ENCODE assay signal across 1 cellular context in genomic region chr6:136792066-136792944, GRCh38.
TF ChIP-seq lines count a peak whose summit lies in the region.

TSS of gene MAP3K5 (minus strand) at chr6:136792477. CDS start at chr6:136792157, 320 bp downstream.

TF ChIP-seq in K562, 482 proteins besides CTCF, POLR2A, EP300 and RAD21 (continued from another document and continues in another):
- TF ChIP-seq ZNF639 (CRISPR knock-in tag; conservative IDR thresholded peaks at IDR 0.05 in 1 of 2, IDR thresholded peaks at IDR 0.05 in 1 of 2) (peak in 1 of 2 experiments; percentile 86; a peak in 2 of 4 replicates), EP400 (IDR thresholded peaks at IDR 0.05) (peak; percentile 92), HIVEP1 (CRISPR knock-in tag; IDR thresholded peaks at IDR 0.05) (no peak), MCM3 (IDR thresholded peaks at IDR 0.05) (no peak), ZSCAN32 (CRISPR knock-in tag; IDR thresholded peaks at IDR 0.05) (no peak), CCAR2 (IDR thresholded peaks at IDR 0.05; ENCODE audit: low read depth, low read length) (no peak), ZNF347 (CRISPR knock-in tag; IDR thresholded peaks at IDR 0.05; ENCODE audit: low read depth) (no peak), HDAC8 (tag; IDR thresholded peaks at IDR 0.05) (no peak), ZNF449 (CRISPR knock-in tag; IDR thresholded peaks at IDR 0.05) (no peak), HDAC3 (IDR thresholded peaks at IDR 0.05; ENCODE audit: borderline replicate concordance, partially characterized antibody) (no peak), NR4A1 (CRISPR knock-in tag; IDR thresholded peaks at IDR 0.05) (no peak), NR4A1 (tag; IDR thresholded peaks at IDR 0.05) (no peak; the same call in 1 of the 2 replicates), U2AF2 (optimal IDR thresholded peaks at IDR 0.05; ENCODE audit: low read depth, low read length) (no peak), LARP7 (IDR thresholded peaks at IDR 0.05) (peak; percentile 86; the same call in 1 of the 2 replicates), NEUROD1 (IDR thresholded peaks at IDR 0.05; ENCODE audit: borderline replicate concordance, low read depth, low read length, partially characterized antibody) (no peak), POLR3A (IDR thresholded peaks at IDR 0.05; ENCODE audit: borderline replicate concordance, extremely low read depth, insufficient read depth, insufficient read length) (no peak), BHLHE40 (IDR thresholded peaks at IDR 0.05; ENCODE audit: low read length) (no peak), E2F4 (CRISPR knock-in tag; IDR thresholded peaks at IDR 0.05; ENCODE audit: low read depth) (no peak), RBM22 (IDR thresholded peaks at IDR 0.05; ENCODE audit: low read depth, low read length, poor library complexity, severe bottlenecking) (no peak), ZNF79 (CRISPR knock-in tag; IDR thresholded peaks at IDR 0.05; ENCODE audit: low read depth) (0 out of 2 replicates have a peak, but pooled peaks have one; percentile 43), NRF1 (conservative IDR thresholded peaks at IDR 0.05 in 1 of 2, IDR thresholded peaks at IDR 0.05 in 1 of 2) (peak; percentile 76 to 79; a peak in 3 of 4 replicates), AFF4 (CRISPR knock-in tag; IDR thresholded peaks at IDR 0.05) (no peak; the same call in 1 of the 2 replicates), KDM5B (IDR thresholded peaks at IDR 0.05; ENCODE audit: insufficient replicate concordance, low read depth, low read length) (peak; percentile 47), NR2F6 (CRISPR knock-in tag; IDR thresholded peaks at IDR 0.05) (no peak), SMAD1 (IDR thresholded peaks at IDR 0.05; ENCODE audit: low read depth, low read length, partially characterized antibody) (peak; percentile 32), PCBP1 (IDR thresholded peaks at IDR 0.05; ENCODE audit: low read depth, low read length, poor library complexity, severe bottlenecking) (peak; percentile 91), FOXO4 (CRISPR knock-in tag; IDR thresholded peaks at IDR 0.05) (no peak), ZNF398 (CRISPR knock-in tag; IDR thresholded peaks at IDR 0.05) (no peak), GTF2E2 (tag; IDR thresholded peaks at IDR 0.05) (peak; percentile 82; the same call in 1 of the 2 replicates), ADNP (tag; IDR thresholded peaks at IDR 0.05) (no peak), ATF6 (CRISPR knock-in tag; IDR thresholded peaks at IDR 0.05) (no peak; the same call in 1 of the 2 replicates), CXXC5 (CRISPR knock-in tag; IDR thresholded peaks at IDR 0.05) (peak; percentile 98), TGIF2 (CRISPR knock-in tag; IDR thresholded peaks at IDR 0.05) (no peak), ELF2 (CRISPR knock-in tag; IDR thresholded peaks at IDR 0.05) (peak; percentile 83), SMARCE1 (IDR thresholded peaks at IDR 0.05) (no peak), ZC3H4 (CRISPR knock-in tag; IDR thresholded peaks at IDR 0.05; ENCODE audit: borderline replicate concordance) (no peak), ESRRA (IDR thresholded peaks at IDR 0.05; ENCODE audit: borderline replicate concordance, low read depth) (peak; percentile 68), ZNF76 (CRISPR knock-in tag; IDR thresholded peaks at IDR 0.05; ENCODE audit: borderline replicate concordance) (no peak), MXI1 (IDR thresholded peaks at IDR 0.05; ENCODE audit: low read depth, low read length) (no peak), STAT5A (IDR thresholded peaks at IDR 0.05; ENCODE audit: borderline replicate concordance, low read length) (no peak), REST (CRISPR knock-in tag; IDR thresholded peaks at IDR 0.05; ENCODE audit: low read depth) (peak; percentile 18; the same call in 1 of the 2 replicates), NELFE (IDR thresholded peaks at IDR 0.05; ENCODE audit: insufficient read depth, insufficient read length) (no peak), SRSF9 (IDR thresholded peaks at IDR 0.05; ENCODE audit: borderline replicate concordance, low read depth, low read length) (no peak), RBM25 (IDR thresholded peaks at IDR 0.05; ENCODE audit: low read depth, low read length, severe bottlenecking) (peak; percentile 16), E2F6 (IDR thresholded peaks at IDR 0.05; ENCODE audit: borderline replicate concordance in 1 of 2, extremely low read depth in 1 of 2, insufficient read depth in 1 of 2, insufficient read length in 1 of 2, low read depth in 1 of 2, low read length in 1 of 2, poor library complexity in 1 of 2, severe bottlenecking in 1 of 2) (peak; percentile 82 to 85)
